In the genomic region with DNA sequence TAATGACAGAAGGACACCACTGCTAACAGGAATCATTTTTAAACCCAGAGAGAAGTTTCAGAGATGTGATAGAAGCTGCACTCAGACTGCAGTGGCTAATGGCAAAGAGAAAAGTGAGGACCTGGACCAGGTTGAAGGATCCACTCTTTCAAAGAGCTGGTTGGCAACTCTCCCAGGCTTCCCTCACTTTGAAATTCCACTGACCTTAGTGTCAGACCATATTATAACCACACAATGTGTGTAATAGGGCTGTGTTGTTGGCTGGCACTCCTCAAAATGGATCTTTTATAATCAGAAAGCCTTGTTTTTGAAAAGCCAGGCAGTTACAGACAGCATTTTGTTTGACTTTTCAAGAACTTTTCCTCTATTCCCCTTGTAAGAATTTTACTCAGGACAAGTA, we compare ENCODE assay signal across 11 cellular contexts.
DNase-seq lines count a peak whose midpoint lies in the region; ATAC-seq and TF ChIP-seq lines count a peak whose summit lies in the region.
"Had no signal": no experiment of that assay in that cellular context is flagged by ENCODE, and none has a peak within 500 bp of the region (broad histone marks: within the 10 kb centered on the region; RNA-seq: fewer than 3 reads in every experiment).

No MANE protein-coding gene starts in this region.

- no peak for ATAC-seq in GM21526 (IDR thresholded peaks at IDR 0.05; ENCODE audit: low FRiP score, unreplicated experiment)

- H3K9me3 ChIP-seq in hepatocyte (ENCODE audit: low read depth): no peaks in the 10 kb centered on the region
- H3K9me3 ChIP-seq in osteoblast (ENCODE audit: low read depth, low read length): no peaks in the 10 kb centered on the region
- H3K9me3 ChIP-seq: BLaER1 treated with 17β-estradiol and CSF1 and Interleukin-3, amounts not matched to agents 10 nM and 100 nM had no signal

- no peaks in the 10 kb centered on the region for H3K9me2 ChIP-seq in hepatocyte (replicated peaks; ENCODE audit: insufficient read depth)

- H3K79me2 ChIP-seq in hepatocyte: no peaks in the 10 kb centered on the region
- no peaks in the 10 kb centered on the region for H3K79me2 ChIP-seq in osteoblast (ENCODE audit: insufficient read depth, low read length)

- peak; percentile 12 for DNase-seq in AG04449 (ENCODE audit: low read depth, low spot score)
- peak; percentile 47 for DNase-seq in HS-27A (ENCODE audit: low read depth)
- DNase-seq in amniotic epithelial cell (ENCODE audit: low read depth): peak; percentile 87
- DNase-seq in hepatocyte (ENCODE audit: low spot score): peak; percentile 8
- DNase-seq in osteoblast (ENCODE audit: insufficient read length, low spot score, missing footprints): no peak
- no peak for DNase-seq in activated gamma-delta T cell (lab: John Stamatoyannopoulos, UW)
- no peak for DNase-seq in islet precursor cell
- DNase-seq: NCI-H1694 treated with DMSO at 0.1 percent for 48 hours; stimulated activated CD4-positive, alpha-beta T cell treated with anti-CD3 and anti-CD28 coated beads, Interleukin-15, amount 100 ng/mL, for 24 hours had no signal

- no peak overlapping the region for H3K27ac ChIP-seq in hepatocyte
- no peak overlapping the region for H3K27ac ChIP-seq in osteoblast (ENCODE audit: low read depth, low read length)
- H3K27ac ChIP-seq: BLaER1 treated with 17β-estradiol and CSF1 and Interleukin-3, amounts not matched to agents 10 nM and 100 nM had no signal

- no peaks in the 10 kb centered on the region for H3K27me3 ChIP-seq in hepatocyte
- H3K27me3 ChIP-seq in osteoblast (ENCODE audit: insufficient read depth, low read length): no peaks in the 10 kb centered on the region
- H3K27me3 ChIP-seq: BLaER1 treated with 17β-estradiol and CSF1 and Interleukin-3, amounts not matched to agents 10 nM and 100 nM had no signal

- H3K4me2 ChIP-seq in hepatocyte: no peak overlapping the region
- H3K4me2 ChIP-seq in osteoblast (ENCODE audit: insufficient read depth, low read length): no peak overlapping the region
- H3K4me2 ChIP-seq: BLaER1 treated with 17β-estradiol and CSF1 and Interleukin-3, amounts not matched to agents 10 nM and 100 nM had no signal

- no peak for TF ChIP-seq CTCF in AG04449 (IDR thresholded peaks at IDR 0.05; ENCODE audit: insufficient read depth, low read length, missing control alignments)
- no peak for TF ChIP-seq CTCF in hepatocyte (IDR thresholded peaks at IDR 0.05; ENCODE audit: poor library complexity)
- no peak for TF ChIP-seq CTCF in osteoblast (IDR thresholded peaks at IDR 0.05; ENCODE audit: extremely low read depth, low read depth, low read length)

- H3K4me3 ChIP-seq in AG04449 (ENCODE audit: low read depth, low read length) (no peak overlapping the region), hepatocyte (no peak overlapping the region), osteoblast (ENCODE audit: insufficient read depth, low read length) (no peak overlapping the region)
- H3K4me3 ChIP-seq: BLaER1 treated with 17β-estradiol and CSF1 and Interleukin-3, amounts not matched to agents 10 nM and 100 nM had no signal

- no peaks in the 10 kb centered on the region for H3K36me3 ChIP-seq in hepatocyte (replicated peaks; ENCODE audit: insufficient read depth, low read depth)
- no peaks in the 10 kb centered on the region for H3K36me3 ChIP-seq in osteoblast (ENCODE audit: insufficient read depth, low read length)
- H3K36me3 ChIP-seq: BLaER1 treated with 17β-estradiol and CSF1 and Interleukin-3, amounts not matched to agents 10 nM and 100 nM had no signal

- H2AFZ ChIP-seq in hepatocyte: no peak overlapping the region
- H2AFZ ChIP-seq in osteoblast (ENCODE audit: low read length): no peak overlapping the region

- CTCF ChIA-PET in AG04449 (lab: Yijun Ruan, JAX): no interaction called here

- H4K20me1 ChIP-seq in hepatocyte (ENCODE audit: insufficient read depth, poor library complexity, severe bottlenecking) (no peaks in the 10 kb centered on the region), osteoblast (ENCODE audit: insufficient read depth, low read length) (no peaks in the 10 kb centered on the region)
- H4K20me1 ChIP-seq: BLaER1 treated with 17β-estradiol and CSF1 and Interleukin-3, amounts not matched to agents 10 nM and 100 nM had no signal

- H3K4me1 ChIP-seq in hepatocyte (ENCODE audit: insufficient read depth) (no peaks in the 10 kb centered on the region), osteoblast (ENCODE audit: insufficient read depth, low read length) (peaks cover 9% of the 10 kb centered on the region)
- H3K4me1 ChIP-seq: BLaER1 treated with 17β-estradiol and CSF1 and Interleukin-3, amounts not matched to agents 10 nM and 100 nM had no signal

- POLR2A ChIA-PET in AG04449 (lab: Yijun Ruan, JAX): no interaction called here

Comparison
In these comparisons a context has a peak if more than half of its experiments do, and no peak if none do; other contexts are left out.
1. DNase-seq: peak in AG04449 (single experiment), HS-27A (single experiment), amniotic epithelial cell (single experiment) and hepatocyte (single experiment); none in osteoblast (single experiment), activated gamma-delta T cell (single experiment) and islet precursor cell (single experiment).